ENCODE assay signal across 30 cellular contexts in genomic region chr10:26682926-26683325, GRCh38. TPM values are rescaled to one million over a fixed set of nuclear protein-coding genes. Genes with fewer than 3 reads are reported as not detected.
A peak's percentile ranks its signal among the peaks of the same experiment; 100 is the strongest.
DNase-seq lines count a peak whose midpoint lies in the region; ATAC-seq, FAIRE-seq and TF ChIP-seq lines count a peak whose summit lies in the region.
"Had no signal": no experiment of that assay in that cellular context is flagged by ENCODE, and none has a peak within 500 bp of the region (broad histone marks: within the 10 kb centered on the region; RNA-seq: fewer than 3 reads in every experiment).

No MANE protein-coding gene starts in this region.

- H3K36me3 ChIP-seq in A673 (ENCODE audit: insufficient read depth, low read length, poor library complexity, severe bottlenecking), result no peaks in the 10 kb centered on the region
- no peaks in the 10 kb centered on the region for H3K36me3 ChIP-seq in K562 (ENCODE audit: control insufficient read depth, insufficient read depth, low read length)
- H3K36me3 ChIP-seq: ascending aorta, cardiac muscle cell had no signal

- H3K79me2 ChIP-seq in K562 (ENCODE audit: control insufficient read depth, insufficient read depth, low read length), result no peaks in the 10 kb centered on the region

- no peak for TF ChIP-seq RAD21 in K562 (CRISPR knock-in tag; conservative IDR thresholded peaks at IDR 0.05 in 1 of 2, IDR thresholded peaks at IDR 0.05 in 1 of 2)

- H3K9ac ChIP-seq in K562 (ENCODE audit: insufficient read depth in 1 of 2, low read depth in 2 of 2, low read length in 2 of 2), result no peak overlapping the region
- H3K9ac ChIP-seq: KMS-11 had no signal

- BruUV-seq in A673 (replicated peaks; lab: Mats Ljungman, UMichigan) (no TSS peak), K562 (replicated peaks; lab: Mats Ljungman, UMichigan) (no TSS peak)

- no peaks in the 10 kb centered on the region for H3K27me3 ChIP-seq in A673 (replicated peaks; ENCODE audit: insufficient read depth, low read depth, low read length, poor library complexity)
- H3K27me3 ChIP-seq in K562 (ENCODE audit: control insufficient read depth in 2 of 2, insufficient read depth in 2 of 2, low read length in 2 of 2), result no peaks in the 10 kb centered on the region
- H3K27me3 ChIP-seq: ascending aorta, cardiac muscle cell had no signal

- H3K9me3 ChIP-seq in A673 (ENCODE audit: low read depth, low read length, poor library complexity, severe bottlenecking), result no peaks in the 10 kb centered on the region
- H3K9me3 ChIP-seq in K562 (replicated peaks; ENCODE audit: control insufficient read depth, insufficient read depth, low read depth, low read length), result no peaks in the 10 kb centered on the region
- H3K9me3 ChIP-seq: ascending aorta had no signal

- no peak for TF ChIP-seq POLR2A in K562 (conservative IDR thresholded peaks at IDR 0.05)

- no peak for TF ChIP-seq EP300 in K562 (IDR thresholded peaks at IDR 0.05; ENCODE audit: low read length)

- ATAC-seq in activated CD4-positive, alpha-beta T cell treated with anti-CD3 and anti-CD28 coated beads for 36 hours, result no peak
- ATAC-seq in K562 (no peak), HG03196 (IDR thresholded peaks at IDR 0.05; ENCODE audit: unreplicated experiment) (no peak)
- ATAC-seq: activated CD8-positive, alpha-beta memory T cell treated with anti-CD3 and anti-CD28 coated beads, Interleukin-2, amount 10 ng/mL, durations not matched to agents 7 days and 5 days; activated T-cell treated with anti-CD3 and anti-CD28 coated beads, Interleukin-2, amount 50 U/mL, for 72 hours; left colon; Panc1 had no signal

- peaks cover 27% of the 10 kb centered on the region for H3K4me1 Mint-ChIP-seq in activated CD4-positive, alpha-beta T cell treated with anti-CD3 and anti-CD28 coated beads for 36 hours
- H3K4me1 Mint-ChIP-seq: nephron progenitor cell had no signal

- H3K36me3 Mint-ChIP-seq in activated CD4-positive, alpha-beta T cell treated with anti-CD3 and anti-CD28 coated beads for 36 hours (ENCODE audit: low read depth), result no peaks in the 10 kb centered on the region

- H3K27ac ChIP-seq in A673 (ENCODE audit: low read depth, low read length, poor library complexity, severe bottlenecking) (peak overlapping the region; percentile 36), K562 (ENCODE audit: extremely low read depth, low read depth, low read length) (no peak overlapping the region)
- H3K27ac ChIP-seq: 22Rv1, ascending aorta, cardiac muscle cell, KMS-11 had no signal

- H3K4me3 Mint-ChIP-seq in activated CD4-positive, alpha-beta T cell treated with anti-CD3 and anti-CD28 coated beads for 36 hours, result no peak overlapping the region
- H3K4me3 Mint-ChIP-seq: activated CD8-positive, alpha-beta memory T cell treated with anti-CD3 and anti-CD28 coated beads, Interleukin-2, amount 10 ng/mL, durations not matched to agents 7 days and 5 days; nephron progenitor cell; T-helper 2 cell treated with Interferon-gamma antibody and Interleukin-4, amounts not matched to agents 5 μg/mL and 100 μg/mL, for 36 hours had no signal

- no peak overlapping the region for H3K4me2 ChIP-seq in K562 (ENCODE audit: insufficient read depth, low read length)
- H3K4me2 ChIP-seq: KMS-11 had no signal

- H3K4me1 ChIP-seq in A673 (ENCODE audit: insufficient read depth, low read length, poor library complexity, severe bottlenecking), result peaks cover 7% of the 10 kb centered on the region
- no peaks in the 10 kb centered on the region; a peak in 1 of 5 replicates for H3K4me1 ChIP-seq in K562 (replicated peaks in 1 of 2; ENCODE audit: control insufficient read depth in 2 of 2, insufficient read depth in 2 of 2, low read length in 2 of 2)
- H3K4me1 ChIP-seq: ascending aorta had no signal

- in situ Hi-C loops in K562 (cut with MboI), result no loop called here

- H3K9me3 Mint-ChIP-seq in activated CD4-positive, alpha-beta T cell treated with anti-CD3 and anti-CD28 coated beads for 36 hours (ENCODE audit: low read depth), result no peaks in the 10 kb centered on the region
- H3K9me3 Mint-ChIP-seq: activated T-cell treated with anti-CD3 and anti-CD28 coated beads, Interleukin-2, amount 50 U/mL, for 72 hours; nephron progenitor cell; T-helper 2 cell treated with Interferon-gamma antibody and Interleukin-4, amounts not matched to agents 5 μg/mL and 100 μg/mL, for 36 hours had no signal

- no peak for DNase-seq in activated CD4-positive, alpha-beta T cell treated with anti-CD3 and anti-CD28 coated beads for 36 hours
- DNase-seq in activated CD4-positive, alpha-beta T cell treated with anti-CD3 and anti-CD28 coated beads for 4 hours, result no peak
- no peak for DNase-seq in A673 (ENCODE audit: low spot score)
- DNase-seq in Jurkat, Clone E6-1 (ENCODE audit: low read depth, low spot score), result peak; percentile 83
- DNase-seq in K562 (ENCODE audit: extremely low read depth in 1 of 4, low spot score in 3 of 4), result no peak
- DNase-seq in GOT3 (lab: John Stamatoyannopoulos, UW), result no peak
- DNase-seq in NCI-H2107 treated with DMSO at 0.1 percent for 48 hours (lab: John Stamatoyannopoulos, UW; ENCODE audit: unreplicated experiment), result no peak
- DNase-seq: activated CD4-positive, alpha-beta T cell treated with anti-CD3 and anti-CD28 coated beads for 1 hour; activated CD8-positive, alpha-beta memory T cell treated with anti-CD3 and anti-CD28 coated beads, Interleukin-2, amount 10 ng/mL, durations not matched to agents 7 days and 5 days; activated naive CD4-positive, alpha-beta T cell; activated T-cell treated with anti-CD3 and anti-CD28 coated beads, Interleukin-2, amount 50 U/mL, for 72 hours; erythroblast; H7; hypothalamus; left colon; NCI-H1436; NCI-H2081; NCI-H226; nephron progenitor cell; Right ventricle myocardium superior; stimulated activated CD4-positive, alpha-beta T cell treated with anti-CD3 and anti-CD28 coated beads, Interleukin-4, amount 100 ng/mL, for 24 hours; trophoblast cell had no signal

- 44% methylated on average over 6 of the region's 6 CpGs for WGBS in K562 (ENCODE audit: insufficient coverage, low coverage, missing lambda C conversion rate)

- POLR2A ChIA-PET in activated CD4-positive, alpha-beta T cell treated with anti-CD3 and anti-CD28 coated beads for 36 hours (lab: Charles Lee), result no interaction called here
- POLR2A ChIA-PET in A673 (lab: Charles Lee; ENCODE audit: low non-redundant PET) (no interaction called here), K562 (lab: Yijun Ruan, JAX) (interaction anchor here (0.5 kb wide), 1 partner anchor 559 kb away, joined by 3 read pairs; no protein-coding TSS in a partner anchor)

- H4K20me1 ChIP-seq in K562 (replicated peaks; ENCODE audit: control insufficient read depth, insufficient read depth, low read length), result no peaks in the 10 kb centered on the region

- peak overlapping the region; percentile 63 for H3K27ac Mint-ChIP-seq in activated CD4-positive, alpha-beta T cell treated with anti-CD3 and anti-CD28 coated beads for 36 hours
- H3K27ac Mint-ChIP-seq: activated CD8-positive, alpha-beta memory T cell treated with anti-CD3 and anti-CD28 coated beads, Interleukin-2, amount 10 ng/mL, durations not matched to agents 7 days and 5 days; activated T-cell treated with anti-CD3 and anti-CD28 coated beads, Interleukin-2, amount 50 U/mL, for 72 hours; nephron progenitor cell; T-helper 2 cell treated with Interferon-gamma antibody and Interleukin-4, amounts not matched to agents 5 μg/mL and 100 μg/mL, for 36 hours had no signal

- TF ChIP-seq CTCF in A673 (conservative IDR thresholded peaks at IDR 0.05; ENCODE audit: low read depth, low read length) (no peak), K562 (IDR thresholded peaks at IDR 0.05 in 2 of 3, conservative IDR thresholded peaks at IDR 0.05 in 1 of 3; ENCODE audit: insufficient read depth in 2 of 3, low read depth in 1 of 3, low read length in 3 of 3) (no peak)

- H3K9me1 ChIP-seq in K562 (ENCODE audit: control insufficient read depth, insufficient read depth, low read length), result no peaks in the 10 kb centered on the region

- no peak for FAIRE-seq in K562 (lab: Jason Lieb, UNC)
- FAIRE-seq: GM12892 had no signal

- CTCF ChIA-PET in activated CD4-positive, alpha-beta T cell treated with anti-CD3 and anti-CD28 coated beads for 36 hours (lab: Charles Lee), result interaction anchor here (0.7 to 1.5 kb wide), 6 partner anchors 11 to 1489 kb away, joined by 3 to 5 read pairs (median 3); no protein-coding TSS in a partner anchor
- CTCF ChIA-PET in A673 (lab: Charles Lee) (no interaction called here), K562 (lab: Yijun Ruan, JAX; ENCODE audit: low intra/inter-chr PET ratio) (no interaction called here)

- H3K4me3 ChIP-seq in A673 (ENCODE audit: low read depth, low read length, poor library complexity, severe bottlenecking) (no peak overlapping the region), K562 (no peak overlapping the region)
- no peak overlapping the region for H3K4me3 ChIP-seq in Jurkat, Clone E6-1 (ENCODE audit: low read length)
- H3K4me3 ChIP-seq: ascending aorta, cardiac muscle cell had no signal

- H3K27me3 Mint-ChIP-seq in activated CD4-positive, alpha-beta T cell treated with anti-CD3 and anti-CD28 coated beads for 36 hours, result no peaks in the 10 kb centered on the region

- intact Hi-C loops in activated CD4-positive, alpha-beta T cell treated with anti-CD3 and anti-CD28 coated beads for 36 hours (cut with DNase I, micrococcal nuclease), result loop anchor here (5.0 to 10.0 kb wide), 2 partner anchors 78 to 346 kb away; no protein-coding TSS in a partner anchor
- intact Hi-C loops in A673 (cut with micrococcal nuclease; ENCODE audit: unreplicated experiment) (no loop called here), K562 (cut with micrococcal nuclease) (no loop called here)

- peak overlapping the region; percentile 6; the same call in 1 of the 2 replicates for H2AFZ ChIP-seq in K562 (ENCODE audit: low read depth, low read length)

RNA-seq across cellular contexts. Expression of gene PDSS1, which starts 14.6 kb away (rescaled TPM):
- 10 to 100 TPM; 16.1 to 20.7 TPM for total RNA-seq in activated CD4-positive, alpha-beta T cell treated with anti-CD3 and anti-CD28 coated beads for 36 hours
- total RNA-seq in A673 (2021) (46.8 and 55.4 TPM in 2 replicates), K562 (2014; rRNA removed) (44.9 and 48.4 TPM in 2 replicates), K562 (2014; rRNA removed; fragmentation: Illumina TruSeq; extraction: Trizol) (35.7 and 36.6 TPM in 2 replicates), K562 (2015; rRNA removed; fragmentation: Illumina TruSeq; extraction: Trizol) (42.8 and 45.3 TPM in 2 replicates), K562 (2021) (30.9 and 36.5 TPM in 2 replicates)
- polyA plus RNA-seq in Jurkat, Clone E6-1 (2012; ENCODE audit: insufficient read depth, insufficient read length), result 27.0 TPM
- total RNA-seq in K562 (2011; cell fraction: chromatin; rRNA removed; ENCODE audit: low replicate concordance), result 36.2 and 51.4 TPM in 2 replicates
- total RNA-seq in K562 (2011; cell fraction: nucleolus; rRNA removed), result 23.7 and 29.5 TPM in 2 replicates
- 31.1 and 36.9 TPM in 2 replicates for total RNA-seq in K562 (2011; cell fraction: nucleoplasm; rRNA removed)
- polyA plus RNA-seq in K562 (2011; rRNA removed) (48.0 and 59.5 TPM in 2 replicates), K562 (2014; fragmentation: Illumina TruSeq; extraction: Trizol) (32.4 and 48.3 TPM in 2 replicates), K562 (2014; fragmentation: Nextera tagmentation; extraction: Ambion mirVana) (10 to 100 TPM; 11.0 to 18.2 TPM), K562 (2014; rRNA removed) (52.2 and 55.6 TPM in 2 replicates)
- polyA plus RNA-seq in K562 (2011; cell fraction: cytosol; rRNA removed), result 28.5 and 38.2 TPM in 2 replicates
- 50.4 and 58.2 TPM in 2 replicates for polyA plus RNA-seq in K562 (2011; cell fraction: nucleus; rRNA removed)
- 15.5 and 23.2 TPM in 2 replicates for polyA plus RNA-seq in K562 (2012)
- polyA minus RNA-seq in K562 (2011; rRNA and poly(A)+ RNA removed), result 45.0 and 56.8 TPM in 2 replicates
- 10.6 and 19.2 TPM in 2 replicates for polyA minus RNA-seq in K562 (2011; cell fraction: cytosol; rRNA and poly(A)+ RNA removed)
- polyA minus RNA-seq in K562 (2011; cell fraction: nucleus; rRNA and poly(A)+ RNA removed), result 24.8 and 41.7 TPM in 2 replicates
- total RNA-seq: ascending aorta had no signal

Comparison
In these comparisons a context has a peak if more than half of its experiments do, and no peak if none do; other contexts are left out.
1. intact Hi-C loops: an anchor here in activated CD4-positive, alpha-beta T cell treated with anti-CD3 and anti-CD28 coated beads for 36 hours (5.0 to 10.0 kb wide); none called in A673 and K562.